31 cellular contexts compared by ENCODE assay signal in the genomic region with DNA sequence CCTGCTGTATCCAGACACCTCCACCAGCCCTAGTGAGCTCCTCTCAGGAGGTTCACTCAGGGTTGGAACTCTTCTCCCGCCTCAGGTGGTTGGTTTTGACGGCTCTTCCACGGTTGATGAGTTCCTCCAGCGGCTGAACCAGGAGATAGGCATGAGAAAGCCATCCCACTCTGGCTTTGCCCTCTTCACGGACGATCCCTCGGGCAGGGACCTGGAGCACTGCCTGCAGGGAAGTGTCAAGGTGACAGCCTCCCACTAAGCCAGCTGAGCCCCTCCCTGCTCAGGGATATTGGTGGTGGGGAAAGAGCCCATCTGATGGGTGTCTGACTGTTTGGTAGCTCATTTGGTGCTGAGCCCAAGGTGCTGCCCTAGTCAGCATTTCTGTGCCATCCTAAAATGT.
"Had no signal": no experiment of that assay in that cellular context is flagged by ENCODE, and none has a peak within 500 bp of the region (broad histone marks: within the 10 kb centered on the region; RNA-seq: fewer than 3 reads in every experiment).

No MANE protein-coding gene starts in this region.

- H3K9me3 Mint-ChIP-seq: activated CD4-positive, alpha-beta memory T cell treated with anti-CD3 and anti-CD28 coated beads, Interleukin-2, amount 10 ng/mL, durations not matched to agents 7 days and 5 days; activated naive CD4-positive, alpha-beta T cell treated with anti-CD3 and anti-CD28 coated beads, Interleukin-2, amount 10 ng/mL, durations not matched to agents 7 days and 5 days; activated T-cell treated with anti-CD3 and anti-CD28 coated beads, Interleukin-2, amount 50 U/mL, for 72 hours; activated T-helper 17 cell treated with anti-CD3 and anti-CD28 coated beads, Interleukin-2, amount 50 U/mL, for 72 hours had no signal

- H3K27ac ChIP-seq: body of pancreas, breast epithelium, KMS-11, PC-9, RWPE1, WERI-Rb-1 had no signal

- H3K27me3 ChIP-seq: body of pancreas, breast epithelium had no signal

- H3K36me3 ChIP-seq: breast epithelium, WERI-Rb-1 had no signal

- H3K27me3 Mint-ChIP-seq: activated CD4-positive, alpha-beta memory T cell treated with anti-CD3 and anti-CD28 coated beads, Interleukin-2, amount 10 ng/mL, durations not matched to agents 7 days and 5 days; activated naive CD8-positive, alpha-beta T cell; activated T-helper 17 cell treated with anti-CD3 and anti-CD28 coated beads, Interleukin-2, amount 50 U/mL, for 72 hours had no signal

- H3K27ac Mint-ChIP-seq: activated CD4-positive, alpha-beta memory T cell treated with anti-CD3 and anti-CD28 coated beads, Interleukin-2, amount 10 ng/mL, durations not matched to agents 7 days and 5 days; activated CD8-positive, alpha-beta memory T cell treated with anti-CD3 and anti-CD28 coated beads, Interleukin-2, amount 10 ng/mL, durations not matched to agents 7 days and 5 days; activated naive CD4-positive, alpha-beta T cell treated with anti-CD3 and anti-CD28 coated beads, Interleukin-2, amount 10 ng/mL, durations not matched to agents 7 days and 5 days; activated naive CD8-positive, alpha-beta T cell; activated T-cell treated with anti-CD3 and anti-CD28 coated beads, Interleukin-2, amount 50 U/mL, for 72 hours; activated T-helper 17 cell treated with anti-CD3 and anti-CD28 coated beads, Interleukin-2, amount 50 U/mL, for 72 hours had no signal

- H3K36me3 Mint-ChIP-seq: activated CD8-positive, alpha-beta memory T cell treated with anti-CD3 and anti-CD28 coated beads, Interleukin-2, amount 10 ng/mL, durations not matched to agents 7 days and 5 days; activated naive CD4-positive, alpha-beta T cell treated with anti-CD3 and anti-CD28 coated beads, Interleukin-2, amount 10 ng/mL, durations not matched to agents 7 days and 5 days; activated naive CD8-positive, alpha-beta T cell had no signal

- H3K9me3 ChIP-seq: body of pancreas, breast epithelium had no signal

- H3K4me3 ChIP-seq: body of pancreas, breast epithelium, PC-9 had no signal

- DNase-seq: activated CD4-positive, alpha-beta memory T cell treated with anti-CD3 and anti-CD28 coated beads, Interleukin-2, amount 10 ng/mL, durations not matched to agents 7 days and 5 days; activated CD4-positive, alpha-beta T cell treated with anti-CD3 and anti-CD28 coated beads for 1 hour; activated CD4-positive, alpha-beta T cell treated with anti-CD3 and anti-CD28 coated beads for 48 hours; activated CD4-positive, CD25-positive, alpha-beta regulatory T cell; activated CD8-positive, alpha-beta memory T cell treated with anti-CD3 and anti-CD28 coated beads for 24 hours; activated CD8-positive, alpha-beta memory T cell treated with anti-CD3 and anti-CD28 coated beads, Interleukin-2, amount 10 ng/mL, durations not matched to agents 7 days and 5 days; activated CD8-positive, alpha-beta memory T cell treated with anti-CD3 and anti-CD28 coated beads, Interleukin-2, amount 50 U/mL, for 48 hours; activated naive CD4-positive, alpha-beta T cell treated with anti-CD3 and anti-CD28 coated beads, Interleukin-2, amount 10 ng/mL, durations not matched to agents 7 days and 5 days; activated T-cell treated with anti-CD3 and anti-CD28 coated beads, Interleukin-2, amount 50 U/mL, for 72 hours; body of pancreas; MM.1S; MV-4-11; NCI-H1092; NCI-H1436 treated with DMSO at 0.1 percent for 48 hours; NCI-H1694 treated with DMSO at 0.1 percent for 48 hours; NCI-H2029; NCI-H345; NCI-H524 treated with DMSO at 0.1 percent for 48 hours; NK-92 treated with Interleukin-12 subunit alpha and Interleukin-12 subunit beta, amount 100 ng/mL, for 24 hours; PC-9; Right ventricle myocardium superior; SW 1271; T-helper 1 cell; T-helper 2 cell; T-helper 9 cell; WERI-Rb-1 had no signal

- H3K4me1 Mint-ChIP-seq: activated T-helper 17 cell treated with anti-CD3 and anti-CD28 coated beads, Interleukin-2, amount 50 U/mL, for 72 hours had no signal

- H3K4me3 Mint-ChIP-seq: activated CD4-positive, alpha-beta memory T cell treated with anti-CD3 and anti-CD28 coated beads, Interleukin-2, amount 10 ng/mL, durations not matched to agents 7 days and 5 days; activated CD8-positive, alpha-beta memory T cell treated with anti-CD3 and anti-CD28 coated beads, Interleukin-2, amount 10 ng/mL, durations not matched to agents 7 days and 5 days; activated naive CD4-positive, alpha-beta T cell treated with anti-CD3 and anti-CD28 coated beads, Interleukin-2, amount 10 ng/mL, durations not matched to agents 7 days and 5 days; activated naive CD8-positive, alpha-beta T cell; activated T-cell treated with anti-CD3 and anti-CD28 coated beads, Interleukin-2, amount 50 U/mL, for 72 hours; activated T-helper 17 cell treated with anti-CD3 and anti-CD28 coated beads, Interleukin-2, amount 50 U/mL, for 72 hours had no signal

- ATAC-seq: activated CD8-positive, alpha-beta memory T cell treated with anti-CD3 and anti-CD28 coated beads, Interleukin-2, amount 10 ng/mL, durations not matched to agents 7 days and 5 days; activated T-cell treated with anti-CD3 and anti-CD28 coated beads, Interleukin-2, amount 50 U/mL, for 72 hours; activated T-helper 17 cell treated with anti-CD3 and anti-CD28 coated beads, Interleukin-2, amount 50 U/mL, for 72 hours; body of pancreas had no signal

- H3K4me1 ChIP-seq: breast epithelium had no signal
